8 cellular contexts compared by ENCODE assay signal in genomic region chr19:47243364-47243775, GRCh38. TPM values are rescaled to one million over a fixed set of nuclear protein-coding genes. Genes with fewer than 3 reads are reported as not detected.
DNase-seq lines count a peak whose midpoint lies in the region; ATAC-seq, FAIRE-seq and TF ChIP-seq lines count a peak whose summit lies in the region.

No MANE protein-coding gene starts in this region.

- H4K5ac ChIP-seq in mesendoderm (ENCODE audit: low read length) = no peak overlapping the region

- TF ChIP-seq RAD21 in HCT116 (IDR thresholded peaks at IDR 0.05; ENCODE audit: low read depth) (no peak), K562 (CRISPR knock-in tag; conservative IDR thresholded peaks at IDR 0.05 in 1 of 2, IDR thresholded peaks at IDR 0.05 in 1 of 2) (no peak)

- TF ChIP-seq CTCF in HCT116 (IDR thresholded peaks at IDR 0.05 in 2 of 3, conservative IDR thresholded peaks at IDR 0.05 in 1 of 3; ENCODE audit: borderline replicate concordance in 1 of 3, insufficient read depth in 1 of 3, low read depth in 2 of 3, low read length in 2 of 3) (no peak), K562 (IDR thresholded peaks at IDR 0.05 in 2 of 3, conservative IDR thresholded peaks at IDR 0.05 in 1 of 3; ENCODE audit: insufficient read depth in 2 of 3, low read depth in 1 of 3, low read length in 3 of 3) (no peak)

- no peaks in the 10 kb centered on the region for H3K79me2 ChIP-seq in ACC112 (ENCODE audit: control insufficient read depth, insufficient read depth, low read length, unreplicated experiment)
- H3K79me2 ChIP-seq in HCT116 (ENCODE audit: insufficient read depth, low read length) = no peaks in the 10 kb centered on the region
- H3K79me2 ChIP-seq in K562 (ENCODE audit: control insufficient read depth, insufficient read depth, low read length) = no peaks in the 10 kb centered on the region; the same call in 2 of the 3 replicates
- H3K79me2 ChIP-seq in mesendoderm (ENCODE audit: control insufficient read depth, insufficient read depth, low read length) = no peaks in the 10 kb centered on the region

- H2AK5ac ChIP-seq in mesendoderm (ENCODE audit: low read length) = no peak overlapping the region

- no peaks in the 10 kb centered on the region for H3K9me1 ChIP-seq in K562 (ENCODE audit: control insufficient read depth, insufficient read depth, low read length)

- in situ Hi-C loops in K562 (cut with MboI) = loop anchor here (10.0 kb wide), 1 partner anchor 389 kb away; the partner anchor contains the start of gene AP2S1

- H2BK15ac ChIP-seq in mesendoderm (replicated peaks; ENCODE audit: low read depth) = no peak overlapping the region

- no peaks in the 10 kb centered on the region for H4K20me1 ChIP-seq in HCT116 (ENCODE audit: insufficient read depth)
- no peaks in the 10 kb centered on the region for H4K20me1 ChIP-seq in K562 (replicated peaks; ENCODE audit: control insufficient read depth, insufficient read depth, low read length)

- H3K4ac ChIP-seq in mesendoderm (ENCODE audit: low read depth, low read length) = no peak overlapping the region

- peak overlapping the region; percentile 72 for H3K4me2 ChIP-seq in HCT116 (ENCODE audit: low read length)
- peak overlapping the region; percentile 93 for H3K4me2 ChIP-seq in K562 (ENCODE audit: insufficient read depth, low read length)
- H3K4me2 ChIP-seq in mesendoderm (ENCODE audit: low read length) = peak overlapping the region; percentile 45

- no peaks in the 10 kb centered on the region for H3K9me2 ChIP-seq in HCT116 (ENCODE audit: insufficient read depth)

- H4K8ac ChIP-seq in mesendoderm (ENCODE audit: low read depth, low read length) = no peak overlapping the region

- DNase-seq in HCT116 (ENCODE audit: low read depth, low spot score) = no peak
- no peak for DNase-seq in K562 (ENCODE audit: extremely low read depth in 1 of 4, low spot score in 3 of 4)
- no peak for DNase-seq in mesendoderm
- DNase-seq in CD1c-positive myeloid dendritic cell (ENCODE audit: extremely low spot score) = no peak
- DNase-seq in NCI-H146 (lab: John Stamatoyannopoulos, UW) = no peak
- no peak for DNase-seq in glomerular visceral epithelial cell (ENCODE audit: extremely low spot score)
- DNase-seq in NCI-H1436 (lab: John Stamatoyannopoulos, UW) = no peak

- peak overlapping the region; percentile 84 for H3K56ac ChIP-seq in mesendoderm (ENCODE audit: low read length)

- RAD21 ChIA-PET in HCT116 (lab: Charles Lee; ENCODE audit: low non-redundant PET in 1 of 2, low total read pairs in 2 of 2, uncharacterized antibody in 2 of 2, unreplicated experiment in 2 of 2) = interaction anchor here in 1 of 2 experiments (0.7 kb wide), 1 partner anchor 65 kb away, joined by 4 read pairs; no protein-coding TSS in a partner anchor

- no peak for TF ChIP-seq EP300 in K562 (IDR thresholded peaks at IDR 0.05; ENCODE audit: low read length)

- BruUV-seq in HCT116 (replicated peaks; lab: Mats Ljungman, UMichigan) (no TSS peak), K562 (replicated peaks; lab: Mats Ljungman, UMichigan) (TSS peak; percentile 90)

- H3K36me3 ChIP-seq in ACC112 (ENCODE audit: insufficient read depth, low read length) (no peaks in the 10 kb centered on the region), HCT116 (ENCODE audit: control insufficient read depth in 1 of 2, insufficient read depth in 2 of 2, low read length in 2 of 2) (no peaks in the 10 kb centered on the region), K562 (ENCODE audit: control insufficient read depth, insufficient read depth, low read length) (no peaks in the 10 kb centered on the region), mesendoderm (ENCODE audit: control insufficient read depth, insufficient read depth, low read length) (no peaks in the 10 kb centered on the region)

- H3K18ac ChIP-seq in mesendoderm (ENCODE audit: low read length) = no peak overlapping the region

- H3K9me3 ChIP-seq in HCT116 (ENCODE audit: control insufficient read depth in 1 of 2, insufficient read depth in 1 of 2, low read depth in 1 of 2, low read length in 2 of 2) (no peaks in the 10 kb centered on the region), K562 (replicated peaks; ENCODE audit: control insufficient read depth, insufficient read depth, low read depth, low read length) (no peaks in the 10 kb centered on the region; the same call in 1 of the 2 replicates)

- H2AFZ ChIP-seq in ACC112 (ENCODE audit: low read length, unreplicated experiment) = no peak overlapping the region
- no peak overlapping the region for H2AFZ ChIP-seq in HCT116 (ENCODE audit: low read depth, low read length, poor library complexity, severe bottlenecking)
- H2AFZ ChIP-seq in K562 (ENCODE audit: low read depth, low read length) = peak overlapping the region; percentile 88

- H3K23ac ChIP-seq in mesendoderm (ENCODE audit: low read length) = no peak overlapping the region

- CTCF ChIA-PET in HCT116 (lab: Charles Lee) = interaction anchor here (5.7 kb wide), 1 partner anchor 31 kb away, joined by 103 read pairs; no protein-coding TSS in a partner anchor
- CTCF ChIA-PET in K562 (lab: Yijun Ruan, JAX; ENCODE audit: low intra/inter-chr PET ratio) = interaction anchor here (0.7 to 2.0 kb wide), 5 partner anchors 13 to 470 kb away, joined by 3 to 20 read pairs (median 4); partner anchors contain the start of genes CCDC9 and EHD2

- H3K4me3 ChIP-seq in ACC112 (ENCODE audit: low read depth, low read length) (peak overlapping the region; percentile 65), HCT116 (replicated peaks in 1 of 2; ENCODE audit: low read depth in 1 of 2, low read length in 2 of 2) (peak overlapping the region; percentile 52 to 56), K562 (peak overlapping the region; percentile 44), mesendoderm (ENCODE audit: low read length) (no peak overlapping the region)

- H3K27me3 ChIP-seq in ACC112 (ENCODE audit: insufficient read depth, low read length) = peaks cover 5% of the 10 kb centered on the region; the same call in 1 of the 2 replicates
- no peaks in the 10 kb centered on the region for H3K27me3 ChIP-seq in HCT116 (ENCODE audit: insufficient read depth, low read length)
- no peaks in the 10 kb centered on the region for H3K27me3 ChIP-seq in K562 (ENCODE audit: control insufficient read depth in 2 of 2, insufficient read depth in 2 of 2, low read length in 2 of 2)
- peaks cover 8% of the 10 kb centered on the region for H3K27me3 ChIP-seq in mesendoderm (ENCODE audit: insufficient read depth, low read length, poor library complexity)

- WGBS in K562 (ENCODE audit: insufficient coverage, low coverage, missing lambda C conversion rate) = 2% methylated on average over 6 of the region's 9 CpGs
- no CpG with 5 or more reads among the region's 9 CpGs for WGBS in mesendoderm (ENCODE audit: extremely low coverage, insufficient coverage, low lambda C conversion rate)

- peak overlapping the region; percentile 49; the same call in 1 of the 2 replicates for H3K27ac ChIP-seq in ACC112 (ENCODE audit: low read depth, low read length)
- H3K27ac ChIP-seq in HCT116 (ENCODE audit: low read depth, low read length) = peak overlapping the region; percentile 90
- H3K27ac ChIP-seq in K562 (ENCODE audit: extremely low read depth, low read depth, low read length) = peak overlapping the region; percentile 97
- peak overlapping the region; percentile 29 for H3K27ac ChIP-seq in mesendoderm (ENCODE audit: low read depth, low read length)

- H3K4me1 ChIP-seq in ACC112 (ENCODE audit: control insufficient read depth, insufficient read depth, low read length, unreplicated experiment) = peaks cover 8% of the 10 kb centered on the region
- peaks cover 32 to 50% of the 10 kb centered on the region in 2 experiments for H3K4me1 ChIP-seq in HCT116 (ENCODE audit: control insufficient read depth in 1 of 2, insufficient read depth in 2 of 2, low read length in 2 of 2)
- H3K4me1 ChIP-seq in K562 (replicated peaks in 1 of 2; ENCODE audit: control insufficient read depth in 2 of 2, insufficient read depth in 2 of 2, low read length in 2 of 2) = peaks cover 35 to 50% of the 10 kb centered on the region in 2 experiments
- H3K4me1 ChIP-seq in mesendoderm (ENCODE audit: control insufficient read depth, low read depth, low read length) = peaks cover 5% of the 10 kb centered on the region

- no peak overlapping the region for H2BK5ac ChIP-seq in mesendoderm (ENCODE audit: low read length)

- no peak overlapping the region for H2BK120ac ChIP-seq in mesendoderm (ENCODE audit: low read depth, low read length)

- TF ChIP-seq POLR2A in HCT116 (IDR thresholded peaks at IDR 0.05; ENCODE audit: borderline replicate concordance, extremely low read depth, insufficient read depth, insufficient read length) = no peak
- peak; percentile 71; the same call in 1 of the 2 replicates for TF ChIP-seq POLR2A in K562 (conservative IDR thresholded peaks at IDR 0.05)

- H3K79me1 ChIP-seq in mesendoderm (ENCODE audit: low read length) = no peaks in the 10 kb centered on the region

- H3K9ac ChIP-seq in HCT116 (ENCODE audit: low read length) (peak overlapping the region; percentile 63; the same call in 1 of the 2 replicates), K562 (ENCODE audit: insufficient read depth in 1 of 2, low read depth in 2 of 2, low read length in 2 of 2) (peak overlapping the region; percentile 78 to 88; a peak in 3 of 4 replicates), mesendoderm (ENCODE audit: low read length) (peak overlapping the region; percentile 63)

- ATAC-seq in HCT116 (no peak), K562 (peak; percentile 51)

- FAIRE-seq in K562 (lab: Jason Lieb, UNC) = no peak

- POLR2A ChIA-PET in HCT116 (lab: Charles Lee) (interaction anchor here (1.3 to 1.4 kb wide), 3 partner anchors 13 to 130 kb away, joined by 3 to 13 read pairs (median 10); partner anchors contain the start of genes CCDC9 and ZC3H4), K562 (lab: Yijun Ruan, JAX) (interaction anchor here (0.6 to 5.2 kb wide), 17 partner anchors 9 to 455 kb away, joined by 3 to 112 read pairs (median 4); partner anchors contain the start of genes CCDC9, SLC1A5 and ZC3H4)

- intact Hi-C loops in HCT116 (cut with micrococcal nuclease) = no loop called here
- intact Hi-C loops in K562 (cut with micrococcal nuclease) = loop anchor here (5.0 to 10.0 kb wide), 3 partner anchors 91 to 379 kb away; partner anchors contain the start of gene ARHGAP35

RNA-seq across cellular contexts. Expression of gene BBC3, which starts 12.4 kb away (rescaled TPM):
- 45.0 TPM for total RNA-seq in HCT116 (2021; ENCODE audit: unreplicated experiment)
- 25.7 and 27.3 TPM in 2 replicates for polyA plus RNA-seq in HCT116 (2012)
- total RNA-seq in K562 (2011; cell fraction: chromatin; rRNA removed; ENCODE audit: low replicate concordance) = 13.0 and 34.2 TPM in 2 replicates
- 21.8 and 26.8 TPM in 2 replicates for total RNA-seq in K562 (2011; cell fraction: nucleolus; rRNA removed)
- 20.2 and 20.6 TPM in 2 replicates for total RNA-seq in K562 (2011; cell fraction: nucleoplasm; rRNA removed)
- 25.2 and 26.9 TPM in 2 replicates for total RNA-seq in K562 (2014; rRNA removed)
- 3.5 and 4.1 TPM in 2 replicates for total RNA-seq in K562 (2014; rRNA removed; fragmentation: Illumina TruSeq; extraction: Trizol)
- 5.3 and 5.4 TPM in 2 replicates for total RNA-seq in K562 (2015; rRNA removed; fragmentation: Illumina TruSeq; extraction: Trizol)
- total RNA-seq in K562 (2021) = 20.3 and 30.7 TPM in 2 replicates
- polyA plus RNA-seq in K562 (2011; rRNA removed) = 4.8 and 4.9 TPM in 2 replicates
- 5.7 and 20.0 TPM in 2 replicates for polyA plus RNA-seq in K562 (2011; cell fraction: cytosol; rRNA removed)
- polyA plus RNA-seq in K562 (2011; cell fraction: nucleus; rRNA removed) = 8.9 and 16.4 TPM in 2 replicates
- polyA plus RNA-seq in K562 (2012) = 8.9 and 29.3 TPM in 2 replicates
- 2.0 and 11.7 TPM in 2 replicates for polyA plus RNA-seq in K562 (2014; fragmentation: Illumina TruSeq; extraction: Trizol)
- under 1 TPM; 0.15 to 0.32 TPM for polyA plus RNA-seq in K562 (2014; fragmentation: Nextera tagmentation; extraction: Ambion mirVana)
- polyA plus RNA-seq in K562 (2014; rRNA removed) = 21.6 and 22.5 TPM in 2 replicates
- polyA minus RNA-seq in K562 (2011; rRNA and poly(A)+ RNA removed) = 1.6 and 2.1 TPM in 2 replicates
- polyA minus RNA-seq in K562 (2011; cell fraction: cytosol; rRNA and poly(A)+ RNA removed) = 6.3 and 11.0 TPM in 2 replicates
- 4.8 and 6.2 TPM in 2 replicates for polyA minus RNA-seq in K562 (2011; cell fraction: nucleus; rRNA and poly(A)+ RNA removed)
- polyA plus RNA-seq in mesendoderm (2013, experiment 1 of 2) = 5.3 TPM
- 4.7 TPM for polyA plus RNA-seq in mesendoderm (2013, experiment 2 of 2)

RNA-seq across cellular contexts. Expression of gene CCDC9, which starts 13.0 kb away (rescaled TPM):
- 40.6 TPM for total RNA-seq in HCT116 (2021; ENCODE audit: unreplicated experiment)
- 27.1 and 33.4 TPM in 2 replicates for polyA plus RNA-seq in HCT116 (2012)
- 54.9 and 69.2 TPM in 2 replicates for total RNA-seq in K562 (2011; cell fraction: chromatin; rRNA removed; ENCODE audit: low replicate concordance)
- total RNA-seq in K562 (2011; cell fraction: nucleolus; rRNA removed) = 24.3 and 34.5 TPM in 2 replicates
- 42.7 and 46.5 TPM in 2 replicates for total RNA-seq in K562 (2011; cell fraction: nucleoplasm; rRNA removed)
- total RNA-seq in K562 (2014; rRNA removed) = 21.1 and 22.7 TPM in 2 replicates
- 5.5 and 6.5 TPM in 2 replicates for total RNA-seq in K562 (2014; rRNA removed; fragmentation: Illumina TruSeq; extraction: Trizol)
- 8.4 and 9.6 TPM in 2 replicates for total RNA-seq in K562 (2015; rRNA removed; fragmentation: Illumina TruSeq; extraction: Trizol)
- total RNA-seq in K562 (2021) = 29.3 and 38.6 TPM in 2 replicates
- polyA plus RNA-seq in K562 (2011; rRNA removed) = 4.8 and 5.3 TPM in 2 replicates
- 4.1 and 6.6 TPM in 2 replicates for polyA plus RNA-seq in K562 (2011; cell fraction: cytosol; rRNA removed)
- 12.1 and 15.2 TPM in 2 replicates for polyA plus RNA-seq in K562 (2011; cell fraction: nucleus; rRNA removed)
- polyA plus RNA-seq in K562 (2012) = 28.4 and 28.6 TPM in 2 replicates
- polyA plus RNA-seq in K562 (2014; fragmentation: Illumina TruSeq; extraction: Trizol) = 19.5 and 21.6 TPM in 2 replicates
- under 1 TPM; 0.23 to 0.57 TPM for polyA plus RNA-seq in K562 (2014; fragmentation: Nextera tagmentation; extraction: Ambion mirVana)
- polyA plus RNA-seq in K562 (2014; rRNA removed) = 27.9 and 31.8 TPM in 2 replicates
- 4.5 and 7.2 TPM in 2 replicates for polyA minus RNA-seq in K562 (2011; rRNA and poly(A)+ RNA removed)
- polyA minus RNA-seq in K562 (2011; cell fraction: cytosol; rRNA and poly(A)+ RNA removed) = 3.7 and 6.4 TPM in 2 replicates
- polyA minus RNA-seq in K562 (2011; cell fraction: nucleus; rRNA and poly(A)+ RNA removed) = 4.8 and 7.9 TPM in 2 replicates
- polyA plus RNA-seq in mesendoderm (2013, experiment 1 of 2) = 15.0 TPM
- polyA plus RNA-seq in mesendoderm (2013, experiment 2 of 2) = 14.2 TPM

RNA-seq across cellular contexts. Expression of gene INAFM1, which starts 31.3 kb away (rescaled TPM):
- total RNA-seq in HCT116 (2021; ENCODE audit: unreplicated experiment) = 22.9 TPM
- 13.6 and 15.4 TPM in 2 replicates for polyA plus RNA-seq in HCT116 (2012)
- 3.9 and 14.1 TPM in 2 replicates for total RNA-seq in K562 (2011; cell fraction: chromatin; rRNA removed; ENCODE audit: low replicate concordance)
- 15.3 and 23.8 TPM in 2 replicates for total RNA-seq in K562 (2011; cell fraction: nucleolus; rRNA removed)
- 10.9 and 11.0 TPM in 2 replicates for total RNA-seq in K562 (2011; cell fraction: nucleoplasm; rRNA removed)
- 11.3 and 15.0 TPM in 2 replicates for total RNA-seq in K562 (2014; rRNA removed)
- total RNA-seq in K562 (2014; rRNA removed; fragmentation: Illumina TruSeq; extraction: Trizol) = 0.95 and 1.2 TPM in 2 replicates
- 2.1 and 2.3 TPM in 2 replicates for total RNA-seq in K562 (2015; rRNA removed; fragmentation: Illumina TruSeq; extraction: Trizol)
- 26.6 and 30.9 TPM in 2 replicates for total RNA-seq in K562 (2021)
- polyA plus RNA-seq in K562 (2011; rRNA removed) = 3.1 and 7.8 TPM in 2 replicates
- polyA plus RNA-seq in K562 (2011; cell fraction: cytosol; rRNA removed) = 7.5 and 28.4 TPM in 2 replicates
- polyA plus RNA-seq in K562 (2011; cell fraction: nucleus; rRNA removed) = 10.8 and 17.8 TPM in 2 replicates
- polyA plus RNA-seq in K562 (2012) = 13.9 and 22.8 TPM in 2 replicates
- polyA plus RNA-seq in K562 (2014; fragmentation: Illumina TruSeq; extraction: Trizol) = 4.6 and 8.8 TPM in 2 replicates
- under 1 TPM; 0.71 to 0.87 TPM for polyA plus RNA-seq in K562 (2014; fragmentation: Nextera tagmentation; extraction: Ambion mirVana)
- polyA plus RNA-seq in K562 (2014; rRNA removed) = 21.8 and 27.1 TPM in 2 replicates
- 0.28 and 0.45 TPM in 2 replicates for polyA minus RNA-seq in K562 (2011; rRNA and poly(A)+ RNA removed)
- 6.3 and 7.8 TPM in 2 replicates for polyA minus RNA-seq in K562 (2011; cell fraction: cytosol; rRNA and poly(A)+ RNA removed)
- polyA minus RNA-seq in K562 (2011; cell fraction: nucleus; rRNA and poly(A)+ RNA removed) = 3.9 and 5.7 TPM in 2 replicates
- polyA plus RNA-seq in mesendoderm (2013, experiment 1 of 2) = 2.9 TPM
- polyA plus RNA-seq in mesendoderm (2013, experiment 2 of 2) = 2.8 TPM

Comparison
In these comparisons a context has a peak if more than half of its experiments do, and no peak if none do; other contexts are left out.
1. H3K27ac ChIP-seq: peak in every context shown above with its lines; median percentile 97 in K562; 90 in HCT116; 49 in ACC112; 29 in mesendoderm.